In the genomic region with DNA sequence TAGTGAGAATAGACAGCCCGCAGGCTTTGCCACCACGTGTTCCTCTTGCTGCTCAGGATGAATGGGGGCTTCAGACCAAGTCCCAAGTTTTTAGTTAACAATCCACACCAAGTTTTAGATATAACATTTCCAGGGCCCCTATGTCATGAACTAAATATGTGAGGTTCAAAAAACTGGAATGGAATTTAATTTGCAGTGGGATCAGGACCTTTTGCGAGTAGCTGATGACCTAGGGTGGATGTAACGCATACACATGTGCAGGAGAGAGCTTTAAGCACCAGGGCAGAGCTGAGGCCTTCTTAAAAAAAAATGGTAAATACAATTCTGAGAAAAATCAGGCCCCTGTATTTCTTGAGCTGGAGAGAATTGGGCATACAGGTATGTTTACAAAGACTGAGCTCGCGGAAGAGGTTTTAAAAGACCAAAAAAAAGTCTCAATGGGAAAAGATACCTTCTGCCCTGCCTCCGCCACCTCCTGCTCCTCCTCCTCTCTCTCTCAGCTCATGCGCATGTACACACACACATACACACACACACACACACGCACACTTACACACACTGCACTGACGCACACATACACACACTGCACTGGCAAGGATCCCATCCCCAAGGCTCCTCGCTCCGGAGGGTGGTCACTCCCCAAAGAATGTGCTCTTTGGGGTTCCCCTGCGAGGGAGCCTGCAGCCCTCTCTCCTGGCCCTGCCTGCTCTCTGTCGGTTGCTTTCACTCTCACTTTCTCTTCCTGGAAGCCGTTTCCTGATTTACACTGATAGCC, we compare ENCODE assay signal across 8 cellular contexts. TPM values are rescaled to one million over a fixed set of nuclear protein-coding genes. Genes with fewer than 3 reads are reported as not detected.
DNase-seq lines count a peak whose midpoint lies in the region; ATAC-seq, FAIRE-seq and TF ChIP-seq lines count a peak whose summit lies in the region.

No MANE protein-coding gene starts in this region.

- 3 to 5% methylated on average over 15 of the region's 15 CpGs for WGBS in pancreas, 2 donors

- DNase-seq in AG20443 (ENCODE audit: low spot score) (peak; percentile 58), fibroblast of villous mesenchyme (ENCODE audit: low read depth) (peak; percentile 34), pancreas (peak in 5 of 6 donors; percentile 58 to 74 (median 60)), NCI-H446 treated with DMSO at 0.1 percent for 48 hours (lab: John Stamatoyannopoulos, UW) (no peak)
- DNase-seq in activated CD8-positive, alpha-beta memory T cell treated with anti-CD3 and anti-CD28 coated beads, Interleukin-2, amount 50 U/mL, for 48 hours, result peak; percentile 71

- intact Hi-C loops in pancreas (cut with DNase I), result no loop called here

- ATAC-seq in GM19372 (IDR thresholded peaks at IDR 0.05; ENCODE audit: low read depth, unreplicated experiment) (peak; percentile 66), HG03442 (IDR thresholded peaks at IDR 0.05; ENCODE audit: unreplicated experiment) (peak; percentile 93), pancreas (peak; percentile 71 to 88 (median 84)), GM19324 (IDR thresholded peaks at IDR 0.05; ENCODE audit: low FRiP score, unreplicated experiment) (no peak)

- FAIRE-seq in pancreas (lab: Jason Lieb, UNC), result no peak

- no peaks in the 10 kb centered on the region for H3K4me1 ChIP-seq in pancreas

- H3K27me3 ChIP-seq in pancreas, result no peaks in the 10 kb centered on the region

- no peaks in the 10 kb centered on the region for H3K36me3 ChIP-seq in pancreas

- peak overlapping the region; percentile 65 for H3K4me3 ChIP-seq in fibroblast of villous mesenchyme (ENCODE audit: low read depth, low read length)
- H3K4me3 ChIP-seq in pancreas, result peak overlapping the region in 3 of 4 donors; percentile 15 to 42 (median 42)

- no peaks in the 10 kb centered on the region for H3K9me3 ChIP-seq in pancreas

- TF ChIP-seq CTCF in fibroblast of villous mesenchyme (IDR thresholded peaks at IDR 0.05; ENCODE audit: insufficient read depth, low read depth, low read length) (no peak), pancreas (IDR thresholded peaks at IDR 0.05) (no peak)

- H3K27ac ChIP-seq in pancreas, result peak overlapping the region in 3 of 4 donors; percentile 59 to 80 (median 78)

RNA-seq across cellular contexts. Expression of a gene that starts 48.2 kb away (rescaled TPM):
- total RNA-seq in fibroblast of villous mesenchyme (19.4 and 42.2 TPM in 2 replicates), pancreas (10 to 100 TPM; 29.9 to 50.3 (median 36.7) TPM)
- 1 to 10 TPM; 8.1 to 8.8 TPM for polyA plus RNA-seq in pancreas
